Comparison of ENCODE assay signal across 24 cellular contexts in genomic region chrY:12678111-12678510, GRCh38. TPM values are rescaled to one million over a fixed set of nuclear protein-coding genes. Genes with fewer than 3 reads are reported as not detected.
"Had no signal": no experiment of that assay in that cellular context is flagged by ENCODE, and none has a peak within 500 bp of the region (broad histone marks: within the 10 kb centered on the region; RNA-seq: fewer than 3 reads in every experiment).

No MANE protein-coding gene starts in this region.

- FAIRE-seq: HepG2, RCC 7860 had no signal

- H3K27me3 ChIP-seq: MG63, SJSA1 had no signal

- H3K9me3 ChIP-seq: MG63, SJSA1 had no signal

- H3K4me3 ChIP-seq: MG63, SJSA1, SK-N-MC had no signal

- H3K27ac ChIP-seq: SJSA1, SK-N-MC had no signal

- DNase-seq: IMR-90, Karpas-422, KG1, MG63, NCI-H1092, NCI-H1105 treated with DMSO at 0.1 percent for 48 hours, NCI-H1417 treated with DMSO at 0.1 percent for 48 hours, NCI-H146, NCI-H1694 treated with DMSO at 0.1 percent for 48 hours, NCI-H1930, NCI-H2081, NCI-H2107, NCI-H2227 treated with DMSO at 0.1 percent for 48 hours, NCI-H524, NCI-H526 treated with DMSO at 0.1 percent for 48 hours, NCI-H748 treated with DMSO at 0.1 percent for 48 hours, Right ventricle myocardium superior, RPMI8226, SIG-M5 had no signal

- ATAC-seq: HepG2 had no signal

RNA-seq across cellular contexts. Expression of gene USP9Y, which starts 22.9 kb away (rescaled TPM):
- total RNA-seq: HT-29, IMR-90 had no signal
- polyA plus RNA-seq: IMR-90 had no signal
